Comparison of ENCODE assay signal across 17 cellular contexts in genomic region chr12:79659961-79660431, GRCh38. TPM values are rescaled to one million over a fixed set of nuclear protein-coding genes. Genes with fewer than 3 reads are reported as not detected.
DNase-seq lines count a peak whose midpoint lies in the region; ATAC-seq and TF ChIP-seq lines count a peak whose summit lies in the region.
"Had no signal": no experiment of that assay in that cellular context is flagged by ENCODE, and none has a peak within 500 bp of the region (broad histone marks: within the 10 kb centered on the region; RNA-seq: fewer than 3 reads in every experiment).

No MANE protein-coding gene starts in this region.

- no peak overlapping the region for H3K4me3 ChIP-seq in mesenchymal stem cell (ENCODE audit: insufficient read depth in 1 of 2, low read depth in 1 of 2, low read length in 2 of 2)
- H3K4me3 ChIP-seq: dorsolateral prefrontal cortex had no signal

- H4K8ac ChIP-seq in mesenchymal stem cell (ENCODE audit: low read length): no peak overlapping the region

- no peak overlapping the region for H3K18ac ChIP-seq in mesenchymal stem cell (ENCODE audit: low read depth in 1 of 2, low read length in 2 of 2)

- H3K4me1 Mint-ChIP-seq in HFFc6 (ENCODE audit: low read depth) (peaks cover 73% of the 10 kb centered on the region), chondrocyte (ENCODE audit: low read depth) (peaks cover 62% of the 10 kb centered on the region)
- H3K4me1 Mint-ChIP-seq: naive thymus-derived CD4-positive, alpha-beta T cell had no signal

- peak overlapping the region; percentile 26 for H3K27ac ChIP-seq in mesenchymal stem cell (ENCODE audit: low read length, poor library complexity, severe bottlenecking)
- H3K27ac ChIP-seq: dorsolateral prefrontal cortex had no signal

- peak overlapping the region; percentile 51 for H3K27ac Mint-ChIP-seq in HFFc6
- H3K27ac Mint-ChIP-seq in chondrocyte (ENCODE audit: unreplicated experiment): peak overlapping the region; percentile 24
- H3K27ac Mint-ChIP-seq: activated naive CD4-positive, alpha-beta T cell treated with anti-CD3 and anti-CD28 coated beads for 36 hours had no signal

- no peak overlapping the region for H4K91ac ChIP-seq in mesenchymal stem cell (ENCODE audit: low read length)

- H3K4me2 ChIP-seq in mesenchymal stem cell (ENCODE audit: low read length, poor library complexity, severe bottlenecking): no peak overlapping the region

- DNase-seq in AG08395 (ENCODE audit: low spot score) (peak; percentile 3), HFFc6 (peak; percentile 2), chondrocyte (ENCODE audit: low spot score) (no peak), mesenchymal stem cell (peak; percentile 30), sciatic nerve (ENCODE audit: low spot score) (no peak), GM13976 (ENCODE audit: low spot score) (no peak)
- DNase-seq in effector CD8-positive, alpha-beta T cell (lab: John Stamatoyannopoulos, UW): no peak
- DNase-seq: activated CD4-positive, CD25-positive, alpha-beta regulatory T cell treated with anti-CD3 and anti-CD28 coated beads, Interleukin-2, amount 50 U/mL, for 72 hours; activated naive CD4-positive, alpha-beta T cell treated with anti-CD3 and anti-CD28 coated beads for 36 hours; AML-193; DMS 273 treated with DMSO at 0.1 percent for 48 hours; dorsolateral prefrontal cortex; naive thymus-derived CD4-positive, alpha-beta T cell; retina; substantia nigra; T-helper 1 cell had no signal

- in situ Hi-C loops in GM13976 (cut with MboI; ENCODE audit: low sequenced_read_pairs, unreplicated experiment): no loop called here

- WGBS in mesenchymal stem cell: no CpG with 5 or more reads among the region's 1 CpG

- TF ChIP-seq CTCF in HFFc6 (IDR thresholded peaks at IDR 0.05) (no peak), chondrocyte (IDR thresholded peaks at IDR 0.05) (no peak), GM13976 (IDR thresholded peaks at IDR 0.05; ENCODE audit: borderline replicate concordance, control extremely low read depth, extremely low read depth, insufficient read depth, missing control alignments) (no peak)

- H3K79me1 ChIP-seq in mesenchymal stem cell (replicated peaks; ENCODE audit: low read length, poor library complexity, severe bottlenecking): peaks cover 1% of the 10 kb centered on the region

- H2BK15ac ChIP-seq in mesenchymal stem cell (ENCODE audit: low read depth, poor library complexity, severe bottlenecking): no peak overlapping the region

- no peaks in the 10 kb centered on the region for H3K36me3 ChIP-seq in mesenchymal stem cell (ENCODE audit: control insufficient read depth in 1 of 2, insufficient read depth in 2 of 2, low read depth in 1 of 2, low read length in 2 of 2)

- H3K27me3 Mint-ChIP-seq in HFFc6 (ENCODE audit: insufficient read depth) (no peaks in the 10 kb centered on the region), chondrocyte (ENCODE audit: low read depth) (no peaks in the 10 kb centered on the region)

- H3K9me3 ChIP-seq in mesenchymal stem cell (ENCODE audit: control insufficient read depth, low read length): no peaks in the 10 kb centered on the region

- H3K23ac ChIP-seq in mesenchymal stem cell (ENCODE audit: low read length in 2 of 2): no peak overlapping the region

- intact Hi-C loops in sciatic nerve (cut with DNase I): no loop called here

- H3K4me3 Mint-ChIP-seq in HFFc6 (no peak overlapping the region), chondrocyte (ENCODE audit: unreplicated experiment) (no peak overlapping the region)
- H3K4me3 Mint-ChIP-seq: activated naive CD4-positive, alpha-beta T cell treated with anti-CD3 and anti-CD28 coated beads for 36 hours; naive thymus-derived CD4-positive, alpha-beta T cell had no signal

- H3K9ac ChIP-seq in mesenchymal stem cell (ENCODE audit: low read length): no peak overlapping the region

- H3K9me3 Mint-ChIP-seq in HFFc6 (no peaks in the 10 kb centered on the region), chondrocyte (ENCODE audit: low read depth) (no peaks in the 10 kb centered on the region)
- H3K9me3 Mint-ChIP-seq: activated naive CD4-positive, alpha-beta T cell treated with anti-CD3 and anti-CD28 coated beads for 36 hours had no signal

- no peak overlapping the region for H3K4ac ChIP-seq in mesenchymal stem cell (ENCODE audit: low read depth in 1 of 2, low read length in 2 of 2)

- no peak overlapping the region for H2BK120ac ChIP-seq in mesenchymal stem cell (ENCODE audit: low read depth, low read length)

- no peak overlapping the region for H2AFZ ChIP-seq in mesenchymal stem cell (ENCODE audit: low read depth, low read length)

- peaks cover 1% of the 10 kb centered on the region for H3K4me1 ChIP-seq in mesenchymal stem cell (ENCODE audit: control insufficient read depth, insufficient read depth, low read depth, low read length)

- no peak for ATAC-seq in sciatic nerve
- no peak for ATAC-seq in HG03045 (IDR thresholded peaks at IDR 0.05; ENCODE audit: unreplicated experiment)
- ATAC-seq: naive thymus-derived CD4-positive, alpha-beta T cell had no signal

- H2BK5ac ChIP-seq in mesenchymal stem cell (ENCODE audit: low read depth, low read length, poor library complexity, severe bottlenecking): no peak overlapping the region

- H3K14ac ChIP-seq in mesenchymal stem cell (ENCODE audit: low read length in 2 of 2): no peak overlapping the region

- peaks cover 22% of the 10 kb centered on the region for H3K36me3 Mint-ChIP-seq in HFFc6 (ENCODE audit: low read depth)
- H3K36me3 Mint-ChIP-seq in chondrocyte (ENCODE audit: low read depth): peaks cover 8% of the 10 kb centered on the region
- H3K36me3 Mint-ChIP-seq: naive thymus-derived CD4-positive, alpha-beta T cell had no signal

- H2AK5ac ChIP-seq in mesenchymal stem cell (ENCODE audit: low read length, severe bottlenecking): no peak overlapping the region

- H2BK12ac ChIP-seq in mesenchymal stem cell (ENCODE audit: low read length in 2 of 2): no peak overlapping the region

- H3K27me3 ChIP-seq in mesenchymal stem cell (ENCODE audit: control insufficient read depth in 1 of 2, insufficient read depth in 1 of 2, low read length in 2 of 2): no peaks in the 10 kb centered on the region
- H3K27me3 ChIP-seq: dorsolateral prefrontal cortex had no signal

RNA-seq across cellular contexts. Expression of gene PAWR, which starts 30.8 kb away (rescaled TPM):
- total RNA-seq in HFFc6 (2021; fragmentation: NEBNext Ultra II Directional; extraction: Animal tissue kit (Norgen Biotek cat#: 25700)): 10 to 100 TPM; 55.2 to 89.4 (median 70.5) TPM
- total RNA-seq in chondrocyte (127 to 157 TPM (median 137 TPM) in 3 replicates), sciatic nerve (117 TPM)
- polyA plus RNA-seq in mesenchymal stem cell (2013, experiment 1 of 2): 15.1 TPM
- 15.9 TPM for polyA plus RNA-seq in mesenchymal stem cell (2013, experiment 2 of 2)

Comparison
In these comparisons a context has a peak if more than half of its experiments do, and no peak if none do; other contexts are left out.
1. DNase-seq: peak in AG08395 (single experiment), HFFc6 (single experiment) and mesenchymal stem cell (single experiment); none in chondrocyte (single experiment), effector CD8-positive, alpha-beta T cell (single experiment), sciatic nerve (single experiment) and GM13976 (single experiment).